Comparison of ENCODE assay signal across 18 cellular contexts in genomic region chr6:152716322-152716721, GRCh38. TPM values are rescaled to one million over a fixed set of nuclear protein-coding genes. Genes with fewer than 3 reads are reported as not detected.
A peak's percentile ranks its signal among the peaks of the same experiment; 100 is the strongest.
DNase-seq lines count a peak whose midpoint lies in the region; ATAC-seq, FAIRE-seq and TF ChIP-seq lines count a peak whose summit lies in the region.
"Had no signal": no experiment of that assay in that cellular context is flagged by ENCODE, and none has a peak within 500 bp of the region (broad histone marks: within the 10 kb centered on the region; RNA-seq: fewer than 3 reads in every experiment).

No MANE protein-coding gene starts in this region.

- in situ Hi-C loops in mammary epithelial cell (cut with MboI; ENCODE audit: low sequenced_read_pairs in 2 of 2), result no loop called here

- FAIRE-seq in H1 (lab: Jason Lieb, UNC), result no peak
- FAIRE-seq: A204.1 had no signal

- no peaks in the 10 kb centered on the region for H3K79me1 ChIP-seq in H1 (ENCODE audit: low read depth, low read length)

- H2BK5ac ChIP-seq in H1 (ENCODE audit: low read depth, low read length), result no peak overlapping the region

- H3K27me3 Mint-ChIP-seq in MCF 10A (ENCODE audit: insufficient read depth, unreplicated experiment), result peaks cover 11% of the 10 kb centered on the region
- H3K27me3 Mint-ChIP-seq in HFFc6 (ENCODE audit: insufficient read depth), result no peaks in the 10 kb centered on the region; the same call in 1 of the 2 replicates
- no peaks in the 10 kb centered on the region for H3K27me3 Mint-ChIP-seq in activated T-cell treated with anti-CD3 and anti-CD28 coated beads, Interleukin-2, amount 50 U/mL, for 72 hours (ENCODE audit: low read depth)
- H3K27me3 Mint-ChIP-seq: CD4-positive, CD25-positive, alpha-beta regulatory T cell had no signal

- no peak overlapping the region for H4K8ac ChIP-seq in H1 (ENCODE audit: extremely low read depth, insufficient read depth, low read length)

- POLR2A ChIA-PET in MCF 10A (lab: Yijun Ruan, JAX) (no interaction called here), H1 (lab: Charles Lee; ENCODE audit: partially characterized antibody) (no interaction called here)

- H2AFZ ChIP-seq in mammary epithelial cell (ENCODE audit: low read depth, low read length), result no peak overlapping the region
- H2AFZ ChIP-seq in H1 (ENCODE audit: low read length), result no peak overlapping the region
- no peak overlapping the region for H2AFZ ChIP-seq in osteoblast (ENCODE audit: low read length)

- DNase-seq in MCF 10A (ENCODE audit: unreplicated experiment) (no peak), mammary epithelial cell (no peak), HFFc6 (no peak), H1 (ENCODE audit: low read depth in 1 of 2, low spot score in 2 of 2) (no peak), osteoblast (ENCODE audit: insufficient read length, low spot score, missing footprints) (no peak), inferior parietal cortex (ENCODE audit: extremely low spot score) (no peak)
- DNase-seq in activated T-cell treated with anti-CD3 and anti-CD28 coated beads, Interleukin-2, amount 50 U/mL, for 72 hours, result no peak
- no peak for DNase-seq in stimulated activated naive CD4-positive, alpha-beta T cell treated with Interleukin-2 at 50 U/mL for 16 hours (lab: John Stamatoyannopoulos, UW)
- DNase-seq: Caco-2; CD4-positive, CD25-positive, alpha-beta regulatory T cell; DMS153; MG63; NCI-H1092 treated with DMSO at 0.1 percent for 48 hours; NCI-H2081 treated with DMSO at 0.1 percent for 48 hours; NCI-H510A treated with DMSO at 0.1 percent for 48 hours; NCI-H82; SIG-M5 had no signal

- no peak for TF ChIP-seq POLR2A in H1 (IDR thresholded peaks at IDR 0.05; ENCODE audit: control extremely low read depth in 1 of 2, low read depth in 2 of 2, low read length in 2 of 2)

- H3K4me3 ChIP-seq in mammary epithelial cell (replicated peaks in 1 of 3; ENCODE audit: insufficient read depth in 1 of 3, low read depth in 2 of 3, low read length in 3 of 3) (no peak overlapping the region), H1 (ENCODE audit: extremely low read depth in 1 of 4, insufficient read depth in 2 of 4, low read depth in 3 of 4, low read length in 4 of 4) (no peak overlapping the region), osteoblast (ENCODE audit: insufficient read depth, low read length) (no peak overlapping the region)
- H3K4me3 ChIP-seq: MG63 had no signal

- no peak overlapping the region for H3K4me2 ChIP-seq in mammary epithelial cell (ENCODE audit: insufficient read depth, low read depth, low read length)
- H3K4me2 ChIP-seq in H1 (ENCODE audit: insufficient read depth in 1 of 2, low read depth in 2 of 2, low read length in 2 of 2), result no peak overlapping the region
- H3K4me2 ChIP-seq in osteoblast (ENCODE audit: insufficient read depth, low read length), result no peak overlapping the region

- no peak for ATAC-seq in activated T-cell treated with anti-CD3 and anti-CD28 coated beads, Interleukin-2, amount 50 U/mL, for 72 hours (replicated peaks in 1 of 2)

- TF ChIP-seq RAD21 in H1 (IDR thresholded peaks at IDR 0.05 in 1 of 2, conservative IDR thresholded peaks at IDR 0.05 in 1 of 2; ENCODE audit: low read depth in 2 of 2, low read length in 2 of 2), result peak; percentile 41 to 46

- H3K23ac ChIP-seq in H1 (ENCODE audit: insufficient read length), result no peak overlapping the region

- H3K9me3 Mint-ChIP-seq in MCF 10A (ENCODE audit: unreplicated experiment) (peaks cover 8% of the 10 kb centered on the region), HFFc6 (peaks cover 11% of the 10 kb centered on the region)
- H3K9me3 Mint-ChIP-seq in activated T-cell treated with anti-CD3 and anti-CD28 coated beads, Interleukin-2, amount 50 U/mL, for 72 hours, result peaks cover 1 to 6% of the 10 kb centered on the region in 2 donors

- H3K27me3 ChIP-seq in mammary epithelial cell (ENCODE audit: insufficient read depth, low read length) (no peaks in the 10 kb centered on the region), H1 (replicated peaks in 1 of 4; ENCODE audit: control insufficient read depth in 3 of 4, extremely low read depth in 1 of 4, insufficient read depth in 3 of 4, low read length in 3 of 4) (no peaks in the 10 kb centered on the region), osteoblast (ENCODE audit: insufficient read depth, low read length) (no peaks in the 10 kb centered on the region)
- H3K27me3 ChIP-seq: MG63 had no signal

- CTCF ChIA-PET in MCF 10A (lab: Yijun Ruan, JAX) (interaction anchor here (0.6 to 1.2 kb wide), 2 partner anchors 182 to 1096 kb away, joined by 3 read pairs; no protein-coding TSS in a partner anchor), mammary epithelial cell (lab: Charles Lee; ENCODE audit: low non-redundant PET) (no interaction called here), H1 (lab: Charles Lee; ENCODE audit: partially characterized antibody) (interaction anchor here (1.2 to 1.5 kb wide), 4 partner anchors 14 to 235 kb away, joined by 3 to 6 read pairs (median 4); no protein-coding TSS in a partner anchor)

- no peak overlapping the region for H3K27ac Mint-ChIP-seq in MCF 10A (ENCODE audit: low read depth, unreplicated experiment)
- no peak overlapping the region for H3K27ac Mint-ChIP-seq in HFFc6
- H3K27ac Mint-ChIP-seq in activated T-cell treated with anti-CD3 and anti-CD28 coated beads, Interleukin-2, amount 50 U/mL, for 72 hours, result no peak overlapping the region
- H3K27ac Mint-ChIP-seq: CD4-positive, CD25-positive, alpha-beta regulatory T cell had no signal

- peak; percentile 23 for TF ChIP-seq CTCF in MCF 10A (IDR thresholded peaks at IDR 0.05; ENCODE audit: unreplicated experiment)
- TF ChIP-seq CTCF in mammary epithelial cell (conservative IDR thresholded peaks at IDR 0.05 in 1 of 2, IDR thresholded peaks at IDR 0.05 in 1 of 2; ENCODE audit: extremely low read depth in 1 of 2, insufficient read depth in 1 of 2, low read depth in 1 of 2, low read length in 2 of 2), result peak in 1 of 2 donors; percentile 28
- peak; percentile 70 for TF ChIP-seq CTCF in HFFc6 (IDR thresholded peaks at IDR 0.05)
- peak in 1 of 3 experiments; percentile 15; a peak in 1 of 4 replicates for TF ChIP-seq CTCF in H1 (IDR thresholded peaks at IDR 0.05; ENCODE audit: control extremely low read depth in 1 of 3, insufficient read depth in 1 of 3, low read depth in 1 of 3, low read length in 3 of 3)
- peak; percentile 37 for TF ChIP-seq CTCF in osteoblast (IDR thresholded peaks at IDR 0.05; ENCODE audit: extremely low read depth, low read depth, low read length)

- intact Hi-C loops in MCF 10A (cut with micrococcal nuclease), result loop anchor here (5.0 kb wide), 1 partner anchor 146 kb away; no protein-coding TSS in a partner anchor
- intact Hi-C loops in mammary epithelial cell (cut with micrococcal nuclease), result no loop called here

- no peaks in the 10 kb centered on the region for H3K23me2 ChIP-seq in H1 (ENCODE audit: low read depth, low read length)

- no peak overlapping the region for H3K4ac ChIP-seq in H1 (replicated peaks; ENCODE audit: insufficient read length, low read depth, low read length)

- H2BK15ac ChIP-seq in H1 (ENCODE audit: low read length), result no peak overlapping the region

- H2BK12ac ChIP-seq in H1 (ENCODE audit: low read depth, low read length), result no peak overlapping the region

- H3K9ac ChIP-seq in mammary epithelial cell (ENCODE audit: insufficient read depth, low read length), result no peak overlapping the region
- no peak overlapping the region for H3K9ac ChIP-seq in H1 (replicated peaks in 1 of 4; ENCODE audit: extremely low read depth in 1 of 4, low read depth in 3 of 4, low read length in 3 of 4)

- H3K36me3 Mint-ChIP-seq in MCF 10A (ENCODE audit: insufficient read depth, unreplicated experiment) (no peaks in the 10 kb centered on the region), HFFc6 (ENCODE audit: low read depth) (peaks cover 12% of the 10 kb centered on the region)
- H3K36me3 Mint-ChIP-seq in activated T-cell treated with anti-CD3 and anti-CD28 coated beads, Interleukin-2, amount 50 U/mL, for 72 hours (ENCODE audit: insufficient read depth in 2 of 2), result peaks cover 0 to 2% of the 10 kb centered on the region in 2 donors
- H3K36me3 Mint-ChIP-seq: CD4-positive, CD25-positive, alpha-beta regulatory T cell had no signal

- BruUV-seq in MCF 10A (replicated peaks; lab: Mats Ljungman, UMichigan), result no TSS peak
- BruUV-seq in mammary epithelial cell (replicated peaks; lab: Mats Ljungman, UMichigan), result no TSS peak

- H3K9me3 ChIP-seq in mammary epithelial cell (replicated peaks; ENCODE audit: insufficient read depth, low read length), result peaks cover 4% of the 10 kb centered on the region
- H3K9me3 ChIP-seq in H1 (ENCODE audit: insufficient read depth in 2 of 2, low read depth in 1 of 2, low read length in 1 of 2), result no peaks in the 10 kb centered on the region
- no peaks in the 10 kb centered on the region for H3K9me3 ChIP-seq in osteoblast (ENCODE audit: low read depth, low read length)
- H3K9me3 ChIP-seq: Caco-2, MG63 had no signal

- H3K79me2 ChIP-seq in mammary epithelial cell (ENCODE audit: insufficient read depth, low read length) (no peaks in the 10 kb centered on the region), H1 (ENCODE audit: control insufficient read depth in 1 of 2, insufficient read depth in 2 of 2, low read length in 2 of 2) (no peaks in the 10 kb centered on the region), osteoblast (ENCODE audit: insufficient read depth, low read length) (no peaks in the 10 kb centered on the region)

- H4K20me1 ChIP-seq in mammary epithelial cell (ENCODE audit: insufficient read depth, low read length) (no peaks in the 10 kb centered on the region), H1 (replicated peaks in 1 of 2; ENCODE audit: control insufficient read depth in 1 of 2, insufficient read depth in 2 of 2, low read length in 2 of 2) (no peaks in the 10 kb centered on the region), osteoblast (ENCODE audit: insufficient read depth, low read length) (no peaks in the 10 kb centered on the region)

- no peak overlapping the region for H3K14ac ChIP-seq in H1 (ENCODE audit: insufficient read length)

- no peak overlapping the region for H3K18ac ChIP-seq in H1 (ENCODE audit: extremely low read depth, low read length)

- no peaks in the 10 kb centered on the region for H3K36me3 ChIP-seq in mammary epithelial cell (ENCODE audit: insufficient read depth, low read length)
- H3K36me3 ChIP-seq in H1 (ENCODE audit: control insufficient read depth in 2 of 4, insufficient read depth in 4 of 4, low read length in 3 of 4), result no peaks in the 10 kb centered on the region
- H3K36me3 ChIP-seq in osteoblast (ENCODE audit: insufficient read depth, low read length), result no peaks in the 10 kb centered on the region
- H3K36me3 ChIP-seq: MG63 had no signal

- H3K56ac ChIP-seq in H1 (replicated peaks; ENCODE audit: insufficient read length, low read depth, low read length), result no peak overlapping the region

- no peak overlapping the region for H4K91ac ChIP-seq in H1 (replicated peaks; ENCODE audit: insufficient read length, low read length)

- dilution Hi-C loops in mammary epithelial cell (cut with HindIII; ENCODE audit: low sequenced_read_pairs), result no loop called here

- H3K4me3 Mint-ChIP-seq in MCF 10A (ENCODE audit: unreplicated experiment) (no peak overlapping the region), HFFc6 (no peak overlapping the region)
- H3K4me3 Mint-ChIP-seq in activated T-cell treated with anti-CD3 and anti-CD28 coated beads, Interleukin-2, amount 50 U/mL, for 72 hours, result no peak overlapping the region
- H3K4me3 Mint-ChIP-seq: CD4-positive, CD25-positive, alpha-beta regulatory T cell had no signal

- H2BK120ac ChIP-seq in H1 (replicated peaks; ENCODE audit: low read depth, low read length), result no peak overlapping the region

- peaks cover 7% of the 10 kb centered on the region for H3K4me1 Mint-ChIP-seq in MCF 10A (ENCODE audit: insufficient read depth, unreplicated experiment)
- peaks cover 31% of the 10 kb centered on the region for H3K4me1 Mint-ChIP-seq in HFFc6 (ENCODE audit: low read depth)
- H3K4me1 Mint-ChIP-seq in activated T-cell treated with anti-CD3 and anti-CD28 coated beads, Interleukin-2, amount 50 U/mL, for 72 hours (ENCODE audit: low read depth), result no peaks in the 10 kb centered on the region
- H3K4me1 Mint-ChIP-seq: CD4-positive, CD25-positive, alpha-beta regulatory T cell had no signal

- no peak overlapping the region for H2BK20ac ChIP-seq in H1 (ENCODE audit: low read length)

- H4K5ac ChIP-seq in H1 (ENCODE audit: insufficient read length, low read depth, low read length), result no peak overlapping the region

- WGBS in mammary epithelial cell (ENCODE audit: low coverage, missing lambda C conversion rate), result 53% methylated on average over 3 of the region's 3 CpGs
- 72% methylated on average over 3 of the region's 3 CpGs; no CpG with 5 or more reads in 1 of the 2 experiments for WGBS in H1 (ENCODE audit: extremely low coverage in 1 of 2, insufficient coverage in 1 of 2, insufficient read length in 1 of 2, insufficient replicate concordance in 2 of 2, low coverage in 1 of 2, low lambda C conversion rate in 2 of 2, missing lambda C conversion rate in 1 of 2), 2 experiments

- H3K27ac ChIP-seq in mammary epithelial cell (ENCODE audit: insufficient read depth, low read depth, low read length) (no peak overlapping the region), H1 (ENCODE audit: low read depth, low read length) (no peak overlapping the region), osteoblast (ENCODE audit: low read depth, low read length) (no peak overlapping the region)

- H2AK5ac ChIP-seq in H1 (ENCODE audit: low read depth, low read length), result no peak overlapping the region

- H3K4me1 ChIP-seq in mammary epithelial cell (ENCODE audit: insufficient read depth, low read length) (no peaks in the 10 kb centered on the region), H1 (replicated peaks in 1 of 4; ENCODE audit: control insufficient read depth in 3 of 4, insufficient read depth in 4 of 4, low read length in 3 of 4) (no peaks in the 10 kb centered on the region), osteoblast (ENCODE audit: insufficient read depth, low read length) (no peaks in the 10 kb centered on the region)
- H3K4me1 ChIP-seq: Caco-2 had no signal

- TF ChIP-seq EP300 in H1 (IDR thresholded peaks at IDR 0.05; ENCODE audit: borderline replicate concordance in 1 of 2, low read depth in 2 of 2, low read length in 2 of 2), result no peak

RNA-seq across cellular contexts. Expression of gene MYCT1, which starts 18.6 kb away (rescaled TPM):
- total RNA-seq in MCF 10A (2022) (not detected in 2 replicates), mammary epithelial cell (not detected), osteoblast (0.29 and 0.36 TPM in 2 replicates)
- polyA plus RNA-seq in mammary epithelial cell (not detected), H1 (2011; rRNA removed) (0.39 and 0.42 TPM in 2 replicates)
- not detected for polyA minus RNA-seq in mammary epithelial cell
- total RNA-seq in HFFc6 (2021; fragmentation: NEBNext Ultra II Directional; extraction: Animal tissue kit (Norgen Biotek cat#: 25700)), result 1 to 10 TPM in 5 of 6 experiments, under 1 TPM in 1; 0.71 to 2.0 (median 1.7) TPM
- total RNA-seq in H1 (2021; fragmentation: NEBNext Ultra II Directional; extraction: Animal tissue kit (Norgen Biotek cat#: 25700)), result 2.9 and 3.3 TPM in 2 replicates
- 0.76 TPM for polyA plus RNA-seq in H1 (2011; cell fraction: cytosol; rRNA removed)
- 0.47 TPM for polyA plus RNA-seq in H1 (2011; cell fraction: nucleus; rRNA removed)
- 0.25 to 1.0 TPM (median 0.48 TPM) in 4 replicates for polyA plus RNA-seq in H1 (2012, experiment 1 of 2)
- polyA plus RNA-seq in H1 (2012, experiment 2 of 2), result 0.20 TPM
- polyA plus RNA-seq in H1 (2013, experiment 1 of 2), result 2.2 TPM
- 2.4 TPM for polyA plus RNA-seq in H1 (2013, experiment 2 of 2)
- polyA minus RNA-seq in H1 (2011; rRNA and poly(A)+ RNA removed), result 1.0 and 1.1 TPM in 2 replicates
- not detected for polyA minus RNA-seq in H1 (2011; cell fraction: cytosol; rRNA and poly(A)+ RNA removed)
- polyA minus RNA-seq in H1 (2011; cell fraction: nucleus; rRNA and poly(A)+ RNA removed), result 0.60 TPM
- not detected for total RNA-seq in activated T-cell treated with anti-CD3 and anti-CD28 coated beads, Interleukin-2, amount 50 U/mL, for 72 hours
- total RNA-seq: Caco-2 had no signal
- polyA plus RNA-seq: CD4-positive, CD25-positive, alpha-beta regulatory T cell had no signal

RNA-seq across cellular contexts. Expression of gene VIP, which starts 34.3 kb away (rescaled TPM):
- not detected in 2 replicates for total RNA-seq in MCF 10A (2022)
- not detected for total RNA-seq in mammary epithelial cell
- not detected for polyA plus RNA-seq in mammary epithelial cell
- not detected for polyA minus RNA-seq in mammary epithelial cell
- total RNA-seq in HFFc6 (2021; fragmentation: NEBNext Ultra II Directional; extraction: Animal tissue kit (Norgen Biotek cat#: 25700)), result not detected
- not detected in 2 replicates for total RNA-seq in H1 (2021; fragmentation: NEBNext Ultra II Directional; extraction: Animal tissue kit (Norgen Biotek cat#: 25700))
- not detected in 2 replicates for polyA plus RNA-seq in H1 (2011; rRNA removed)
- not detected for polyA plus RNA-seq in H1 (2011; cell fraction: cytosol; rRNA removed)
- not detected for polyA plus RNA-seq in H1 (2011; cell fraction: nucleus; rRNA removed)
- polyA plus RNA-seq in H1 (2012, experiment 1 of 2), result not detected in 4 replicates
- polyA plus RNA-seq in H1 (2012, experiment 2 of 2), result not detected
- 0.02 TPM for polyA plus RNA-seq in H1 (2013, experiment 1 of 2)
- polyA plus RNA-seq in H1 (2013, experiment 2 of 2), result not detected
- not detected in 2 replicates for polyA minus RNA-seq in H1 (2011; rRNA and poly(A)+ RNA removed)
- not detected for polyA minus RNA-seq in H1 (2011; cell fraction: cytosol; rRNA and poly(A)+ RNA removed)
- not detected for polyA minus RNA-seq in H1 (2011; cell fraction: nucleus; rRNA and poly(A)+ RNA removed)
- total RNA-seq in osteoblast, result not detected in 2 replicates
- total RNA-seq in activated T-cell treated with anti-CD3 and anti-CD28 coated beads, Interleukin-2, amount 50 U/mL, for 72 hours, result not detected
- total RNA-seq: Caco-2; CD4-positive, CD25-positive, alpha-beta regulatory T cell had no signal
- polyA plus RNA-seq: CD4-positive, CD25-positive, alpha-beta regulatory T cell had no signal
